Comparison of ENCODE assay signal across 20 cellular contexts in the genomic region with DNA sequence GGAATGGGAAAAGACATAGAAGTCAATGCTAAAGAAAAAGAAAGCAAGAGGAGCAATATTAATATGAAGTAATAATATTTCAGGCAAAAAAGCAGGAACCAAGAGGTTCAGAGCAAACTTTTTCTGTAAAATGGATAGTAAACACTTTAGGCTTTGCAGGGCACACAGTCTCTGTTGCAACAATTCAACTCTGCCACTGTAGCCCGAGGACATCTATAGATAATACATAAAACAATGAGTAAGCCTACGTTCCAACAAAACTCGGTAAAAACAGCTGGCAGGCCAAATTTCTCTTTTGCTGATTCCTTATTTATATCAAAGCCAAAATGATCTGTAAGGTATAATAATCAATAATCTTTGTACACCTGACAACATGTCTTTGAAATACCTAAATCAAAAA. TPM values are rescaled to one million over a fixed set of nuclear protein-coding genes. Genes with fewer than 3 reads are reported as not detected.
DNase-seq lines count a peak whose midpoint lies in the region; ATAC-seq and TF ChIP-seq lines count a peak whose summit lies in the region.
"Had no signal": no experiment of that assay in that cellular context is flagged by ENCODE, and none has a peak within 500 bp of the region (broad histone marks: within the 10 kb centered on the region; RNA-seq: fewer than 3 reads in every experiment).

No MANE protein-coding gene starts in this region.

- H3K4me1 ChIP-seq in Panc1 (ENCODE audit: control insufficient read depth, insufficient read depth, low read length): peaks cover 77% of the 10 kb centered on the region
- H3K4me1 ChIP-seq in stomach: peaks cover 46 to 88% (median 68%) of the 10 kb centered on the region in 4 donors
- H3K4me1 ChIP-seq in suprapubic skin: peaks cover 35% of the 10 kb centered on the region

- no peaks in the 10 kb centered on the region for H3K36me3 ChIP-seq in Panc1 (ENCODE audit: control insufficient read depth, insufficient read depth, low read length)
- H3K36me3 ChIP-seq in stomach: peaks cover 0 to 15% (median 6%) of the 10 kb centered on the region in 4 donors
- H3K36me3 ChIP-seq in suprapubic skin: no peaks in the 10 kb centered on the region
- H3K36me3 ChIP-seq: neural progenitor cell, prostate gland had no signal

- no peaks in the 10 kb centered on the region for H3K27me3 ChIP-seq in Panc1 (ENCODE audit: control insufficient read depth, insufficient read depth, low read length)
- H3K27me3 ChIP-seq in stomach: no peaks in the 10 kb centered on the region
- no peaks in the 10 kb centered on the region for H3K27me3 ChIP-seq in suprapubic skin
- H3K27me3 ChIP-seq: MG63, neural progenitor cell had no signal

- CTCF ChIA-PET in Panc1 (lab: Charles Lee): no interaction called here

- peak; percentile 52 for DNase-seq in EL
- no peak for DNase-seq in Panc1 (ENCODE audit: low read depth, low spot score)
- peak; percentile 46 for DNase-seq in fibroblast of pulmonary artery (ENCODE audit: low read depth)
- no peak for DNase-seq in stomach
- no peak for DNase-seq in mucosa of gallbladder (ENCODE audit: low spot score)
- DNase-seq in suprapubic skin (ENCODE audit: low spot score in 2 of 2): no peak
- DNase-seq: activated CD4-positive, alpha-beta memory T cell treated with anti-CD3 and anti-CD28 coated beads, Interleukin-2, amount 10 ng/mL, durations not matched to agents 7 days and 5 days; activated naive CD8-positive, alpha-beta T cell treated with anti-CD3 and anti-CD28 coated beads, Interleukin-2, amount 10 ng/mL, durations not matched to agents 7 days and 5 days; DMS 273 treated with DMSO at 0.1 percent for 48 hours; erythroblast; HFFc6; MG63; NCI-H1436 treated with DMSO at 0.1 percent for 48 hours; stimulated activated naive CD8-positive, alpha-beta T cell treated with anti-CD3 and anti-CD28 coated beads, Interleukin-15, amount 100 ng/mL, for 72 hours; T-helper 1 cell had no signal

- in situ Hi-C loops in Panc1 (cut with HindIII; ENCODE audit: low pct_unique_long_range_greater_than_20kb, low sequenced_read_pairs): no loop called here

- TF ChIP-seq CTCF in Panc1 (IDR thresholded peaks at IDR 0.05) (no peak), fibroblast of pulmonary artery (IDR thresholded peaks at IDR 0.05; ENCODE audit: low read length, missing control alignments) (no peak), stomach (IDR thresholded peaks at IDR 0.05) (no peak), suprapubic skin (IDR thresholded peaks at IDR 0.05) (no peak)

- TF ChIP-seq POLR2A in stomach (IDR thresholded peaks at IDR 0.05) (no peak), suprapubic skin (IDR thresholded peaks at IDR 0.05) (no peak)

- intact Hi-C loops in Panc1 (cut with micrococcal nuclease; ENCODE audit: unreplicated experiment) (no loop called here), stomach (cut with DNase I; ENCODE audit: low total_unique reads) (no loop called here)

- H3K4me3 ChIP-seq in Panc1 (ENCODE audit: low read depth in 2 of 2, low read length in 2 of 2) (no peak overlapping the region), fibroblast of pulmonary artery (replicated peaks; ENCODE audit: low read depth, low read length) (no peak overlapping the region), stomach (no peak overlapping the region), suprapubic skin (no peak overlapping the region)
- H3K4me3 ChIP-seq: K562, MG63, neural progenitor cell, prostate gland had no signal

- H3K9me3 ChIP-seq in Panc1 (ENCODE audit: control insufficient read depth, insufficient read depth, low read depth, low read length) (peaks cover 7% of the 10 kb centered on the region; the same call in 1 of the 2 replicates), stomach (peaks cover 0 to 10% (median 6%) of the 10 kb centered on the region in 4 donors), suprapubic skin (no peaks in the 10 kb centered on the region)
- H3K9me3 ChIP-seq: prostate gland had no signal

- TF ChIP-seq EP300 in stomach (IDR thresholded peaks at IDR 0.05): no peak
- TF ChIP-seq EP300 in suprapubic skin (IDR thresholded peaks at IDR 0.05): no peak

- ATAC-seq in Panc1 (no peak), HG02759 (IDR thresholded peaks at IDR 0.05; ENCODE audit: unreplicated experiment) (no peak)
- ATAC-seq: K562; stimulated activated naive CD8-positive, alpha-beta T cell treated with anti-CD3 and anti-CD28 coated beads, Interleukin-15, amount 100 ng/mL, for 72 hours had no signal

- H3K27ac ChIP-seq in Panc1 (ENCODE audit: low read length) (peak overlapping the region; percentile 85), stomach (peak overlapping the region in 3 of 5 donors; percentile 15 to 88 (median 29)), suprapubic skin (no peak overlapping the region)
- H3K27ac ChIP-seq: neural progenitor cell, prostate gland had no signal

- POLR2A ChIA-PET in Panc1 (lab: Charles Lee): interaction anchor here (0.7 kb wide), 1 partner anchor 54 kb away, joined by 3 read pairs; no protein-coding TSS in a partner anchor

- WGBS in stomach, 5 donors: 25 to 42% (median 28%) methylated on average over 3 of the region's 3 CpGs
- 61% methylated on average over 3 of the region's 3 CpGs for WGBS in suprapubic skin

- BruUV-seq in Panc1 (replicated peaks; lab: Mats Ljungman, UMichigan): TSS peak; percentile 39

RNA-seq across cellular contexts. Expression of gene SMAD6, which starts 56.8 kb away (rescaled TPM):
- total RNA-seq in Panc1 (2021; ENCODE audit: unreplicated experiment) (45.9 TPM), stomach (100 to 1,000 TPM in 2 of 5 donors, 10 to 100 TPM in 3; 20.4 to 112 (median 76.4) TPM), mucosa of gallbladder (50.5 TPM), suprapubic skin (1 to 10 TPM; 2.9 to 7.0 (median 6.9) TPM)
- polyA plus RNA-seq in Panc1 (2012; ENCODE audit: insufficient read length): 52.1 TPM
- 1 to 10 TPM; 4.0 to 5.7 (median 4.6) TPM for polyA plus RNA-seq in stomach
- polyA plus RNA-seq: CD14-positive monocyte had no signal

Comparison
In these comparisons a context has a peak if more than half of its experiments do, and no peak if none do; other contexts are left out.
1. DNase-seq: peak in EL (single experiment) and fibroblast of pulmonary artery (single experiment); none in Panc1 (single experiment), stomach (single experiment), mucosa of gallbladder (single experiment) and suprapubic skin (0 of 2).